Comparison of ENCODE assay signal across 8 cellular contexts in the genomic region with DNA sequence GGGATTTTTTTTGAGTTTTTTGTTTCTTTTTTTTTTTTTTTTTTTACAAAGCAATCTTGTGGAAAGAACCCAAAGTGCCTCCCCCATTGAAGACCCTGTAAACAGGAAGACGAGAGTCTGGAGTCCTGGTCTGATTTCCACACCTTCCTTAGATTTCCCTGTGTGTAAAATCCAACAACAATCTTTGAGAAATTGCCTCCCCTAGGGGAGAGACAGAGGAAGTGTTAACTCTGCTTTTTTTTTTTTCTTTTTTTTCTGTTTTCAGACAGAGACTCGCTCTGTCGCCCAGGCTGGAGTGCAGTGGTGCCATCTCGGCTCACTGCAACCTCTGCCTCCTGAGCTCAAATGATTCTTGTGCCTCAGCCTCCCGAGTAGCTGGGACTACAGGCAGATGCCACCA.
DNase-seq lines count a peak whose midpoint lies in the region; ATAC-seq and TF ChIP-seq lines count a peak whose summit lies in the region.
"Not testable (repeated sequence)": the region's sequence is repeated elsewhere in the genome, so short reads cannot be mapped to it uniquely, and the experiment has no call there.

No MANE protein-coding gene starts in this region.

- H3K9ac ChIP-seq in HCT116 (ENCODE audit: low read length); SK-N-SH: not testable (repeated sequence)

- TF ChIP-seq CTCF in HCT116 (IDR thresholded peaks at IDR 0.05 in 2 of 3, conservative IDR thresholded peaks at IDR 0.05 in 1 of 3; ENCODE audit: borderline replicate concordance in 1 of 3, insufficient read depth in 1 of 3, low read depth in 2 of 3, low read length in 2 of 3) (peak in 2 of 3 experiments; percentile 38 to 44; a peak in 4 of 6 replicates), NB4 (IDR thresholded peaks at IDR 0.05; ENCODE audit: low read depth, low read length) (peak; percentile 28), SK-N-SH (IDR thresholded peaks at IDR 0.05) (peak; percentile 36), cardiac fibroblast (IDR thresholded peaks at IDR 0.05; ENCODE audit: low read depth, low read length) (peak; percentile 29), glutamatergic neuron (IDR thresholded peaks at IDR 0.05; ENCODE audit: partially characterized antibody, unreplicated experiment) (peak; percentile 39), osteoblast (IDR thresholded peaks at IDR 0.05; ENCODE audit: extremely low read depth, low read depth, low read length) (peak; percentile 29)

- BruUV-seq in HCT116 (replicated peaks; lab: Mats Ljungman, UMichigan) = not testable (repeated sequence)

- H3K79me2 ChIP-seq in HCT116 (ENCODE audit: insufficient read depth, low read length); SK-N-SH (ENCODE audit: insufficient read depth); osteoblast (ENCODE audit: insufficient read depth, low read length): not testable (repeated sequence)

- H4K20me1 ChIP-seq in HCT116 (ENCODE audit: insufficient read depth); SK-N-SH (ENCODE audit: insufficient read depth); osteoblast (ENCODE audit: insufficient read depth, low read length): not testable (repeated sequence)

- not testable (repeated sequence) for H3K4me3 Mint-ChIP-seq in glutamatergic neuron (ENCODE audit: unreplicated experiment)

- intact Hi-C loops in HCT116 (cut with micrococcal nuclease) = not testable (repeated sequence)

- H3K9me3 Mint-ChIP-seq in glutamatergic neuron (ENCODE audit: unreplicated experiment) = not testable (repeated sequence)

- H3K4me1 Mint-ChIP-seq in glutamatergic neuron (ENCODE audit: low read depth, unreplicated experiment) = not testable (repeated sequence)

- not testable (repeated sequence) for H3K27me3 ChIP-seq in HCT116 (ENCODE audit: insufficient read depth, low read length); SK-N-SH (ENCODE audit: insufficient read depth); osteoblast (ENCODE audit: insufficient read depth, low read length)

- not testable (repeated sequence) for TF ChIP-seq EP300 in SK-N-SH (IDR thresholded peaks at IDR 0.05; ENCODE audit: borderline replicate concordance in 1 of 2, low read depth in 1 of 2, low read length in 1 of 2)

- not testable (repeated sequence) for H3F3A ChIP-seq in SK-N-SH (replicated peaks; ENCODE audit: insufficient read depth)

- H3K36me3 Mint-ChIP-seq in glutamatergic neuron (ENCODE audit: unreplicated experiment) = not testable (repeated sequence)

- H3K4me2 ChIP-seq in HCT116 (ENCODE audit: low read length); SK-N-SH; osteoblast (ENCODE audit: insufficient read depth, low read length): not testable (repeated sequence)

- 0% methylated on average over 5 of the region's 5 CpGs for WGBS in SK-N-SH (ENCODE audit: low lambda C conversion rate)

- TF ChIP-seq RAD21 in HCT116 (IDR thresholded peaks at IDR 0.05; ENCODE audit: low read depth) = peak; percentile 39
- TF ChIP-seq RAD21 in SK-N-SH (IDR thresholded peaks at IDR 0.05; ENCODE audit: low read length) = 0 out of 2 replicates have a peak, but pooled peaks have one; percentile 6

- H3K27ac ChIP-seq in HCT116 (ENCODE audit: low read depth, low read length); SK-N-SH (ENCODE audit: low read depth in 2 of 2, low read length in 1 of 2); osteoblast (ENCODE audit: low read depth, low read length): not testable (repeated sequence)

- not testable (repeated sequence) for H3K36me3 ChIP-seq in HCT116 (ENCODE audit: control insufficient read depth in 1 of 2, insufficient read depth in 2 of 2, low read length in 2 of 2); SK-N-SH (replicated peaks in 1 of 2; ENCODE audit: control insufficient read depth in 1 of 2, insufficient read depth in 2 of 2, low read length in 1 of 2); osteoblast (ENCODE audit: insufficient read depth, low read length)

- not testable (repeated sequence) for H3K4me1 ChIP-seq in HCT116 (ENCODE audit: control insufficient read depth in 1 of 2, insufficient read depth in 2 of 2, low read length in 2 of 2); SK-N-SH (ENCODE audit: control insufficient read depth in 1 of 2, insufficient read depth in 2 of 2, low read depth in 1 of 2, low read length in 1 of 2); osteoblast (ENCODE audit: insufficient read depth, low read length)

- not testable (repeated sequence) for ATAC-seq in HCT116

- H2AFZ ChIP-seq in HCT116 (ENCODE audit: low read depth, low read length, poor library complexity, severe bottlenecking); SK-N-SH (ENCODE audit: low read depth); osteoblast (ENCODE audit: low read length): not testable (repeated sequence)

- not testable (repeated sequence) for H3K9me2 ChIP-seq in HCT116 (ENCODE audit: insufficient read depth); SK-N-SH

- CTCF ChIA-PET in HCT116 (lab: Charles Lee); SK-N-SH (lab: Yijun Ruan, JAX): not testable (repeated sequence)

- DNase-seq in AG08395 (ENCODE audit: low spot score) = peak; percentile 4
- peak; percentile 28 for DNase-seq in ELR (ENCODE audit: low read depth)
- DNase-seq in HCT116 (ENCODE audit: low read depth, low spot score); SK-N-SH; glutamatergic neuron; osteoblast (ENCODE audit: insufficient read length, low spot score, missing footprints): not testable (repeated sequence)
- DNase-seq in NB4 (ENCODE audit: low read depth) = peak; percentile 7
- DNase-seq in cardiac fibroblast (ENCODE audit: low read depth in 2 of 2) = peak in 1 of 2 donors; percentile 3

- RAD21 ChIA-PET in HCT116 (lab: Charles Lee; ENCODE audit: low non-redundant PET in 1 of 2, low total read pairs in 2 of 2, uncharacterized antibody in 2 of 2, unreplicated experiment in 2 of 2) = not testable (repeated sequence)

- H3K27ac Mint-ChIP-seq in glutamatergic neuron (ENCODE audit: unreplicated experiment) = not testable (repeated sequence)

- not testable (repeated sequence) for H3K4me3 ChIP-seq in HCT116 (replicated peaks in 1 of 2; ENCODE audit: low read depth in 1 of 2, low read length in 2 of 2); NB4 (ENCODE audit: low read depth, low read length); SK-N-SH (ENCODE audit: low read depth in 2 of 2, low read length in 1 of 2); cardiac fibroblast (replicated peaks in 1 of 2; ENCODE audit: low read depth in 2 of 2, low read length in 2 of 2); osteoblast (ENCODE audit: insufficient read depth, low read length)

- not testable (repeated sequence) for TF ChIP-seq POLR2A in HCT116 (IDR thresholded peaks at IDR 0.05; ENCODE audit: borderline replicate concordance, extremely low read depth, insufficient read depth, insufficient read length); NB4 (IDR thresholded peaks at IDR 0.05; ENCODE audit: extremely low read depth, insufficient read length)

- H3K27me3 Mint-ChIP-seq in glutamatergic neuron (ENCODE audit: unreplicated experiment) = not testable (repeated sequence)

- POLR2A ChIA-PET in HCT116 (lab: Charles Lee); SK-N-SH (lab: Yijun Ruan, JAX): not testable (repeated sequence)

- not testable (repeated sequence) for H3K9me3 ChIP-seq in HCT116 (ENCODE audit: control insufficient read depth in 1 of 2, insufficient read depth in 1 of 2, low read depth in 1 of 2, low read length in 2 of 2); SK-N-SH; osteoblast (ENCODE audit: low read depth, low read length)
